ENCODE assay signal across 1 cellular context in the genomic region with DNA sequence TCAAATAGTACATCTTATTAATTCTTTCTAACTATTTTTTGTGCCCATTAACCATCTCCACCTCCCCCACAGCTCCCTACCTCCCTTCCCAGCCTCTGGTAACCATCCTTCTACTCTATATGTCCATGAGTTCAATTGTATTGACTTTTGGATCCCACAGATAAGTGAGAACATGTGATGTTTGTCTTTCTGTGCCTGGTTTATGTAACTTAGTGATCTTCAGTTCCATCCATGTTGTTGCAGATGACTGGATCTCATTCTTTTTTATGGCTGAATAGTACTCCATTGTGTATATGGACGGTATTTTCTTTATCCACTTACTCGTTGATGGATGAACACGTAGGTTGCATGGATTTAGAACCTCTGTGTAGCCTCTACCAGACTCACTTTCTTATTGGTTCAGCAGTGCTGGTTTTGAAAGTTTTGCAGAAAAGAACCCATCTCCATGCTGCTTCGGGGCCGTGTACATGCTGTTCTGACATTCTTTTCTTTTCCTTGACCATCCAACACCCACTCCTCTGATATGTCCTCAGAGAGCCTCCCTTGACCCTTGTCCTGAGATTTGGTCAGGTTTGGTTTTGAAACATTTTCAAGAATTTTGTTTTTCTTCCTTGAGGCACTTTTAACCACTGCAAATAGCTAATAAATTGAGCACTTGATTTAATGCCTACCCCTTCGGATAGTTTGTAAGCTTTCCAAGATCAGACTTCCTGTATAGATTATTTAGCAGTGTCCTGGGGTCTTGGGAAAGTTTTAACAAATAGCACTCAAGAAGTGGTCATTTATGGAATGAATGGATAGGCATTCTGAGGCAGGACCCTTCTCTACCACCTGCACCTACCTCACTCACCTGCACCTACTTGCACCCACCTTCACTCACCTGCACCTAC.
A peak's percentile ranks its signal among the peaks of the same experiment; 100 is the strongest.
TF ChIP-seq lines count a peak whose summit lies in the region.

No MANE protein-coding gene starts in this region.

TF ChIP-seq in HepG2, 621 proteins besides CTCF, POLR2A, EP300 and RAD21 (continued from another document):
- TF ChIP-seq NFAT5 (CRISPR knock-in tag; IDR thresholded peaks at IDR 0.05) = no peak
- no peak for TF ChIP-seq MIER2 (CRISPR knock-in tag; IDR thresholded peaks at IDR 0.05)
- no peak for TF ChIP-seq PRMT3 (CRISPR knock-in tag; IDR thresholded peaks at IDR 0.05; ENCODE audit: borderline replicate concordance, low read depth)
- TF ChIP-seq, protein P1, sequence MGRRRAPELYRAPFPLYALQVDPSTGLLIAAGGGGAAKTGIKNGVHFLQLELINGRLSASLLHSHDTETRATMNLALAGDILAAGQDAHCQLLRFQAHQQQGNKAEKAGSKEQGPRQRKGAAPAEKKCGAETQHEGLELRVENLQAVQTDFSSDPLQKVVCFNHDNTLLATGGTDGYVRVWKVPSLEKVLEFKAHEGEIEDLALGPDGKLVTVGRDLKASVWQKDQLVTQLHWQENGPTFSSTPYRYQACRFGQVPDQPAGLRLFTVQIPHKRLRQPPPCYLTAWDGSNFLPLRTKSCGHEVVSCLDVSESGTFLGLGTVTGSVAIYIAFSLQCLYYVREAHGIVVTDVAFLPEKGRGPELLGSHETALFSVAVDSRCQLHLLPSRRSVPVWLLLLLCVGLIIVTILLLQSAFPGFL (CRISPR knock-in tag; IDR thresholded peaks at IDR 0.05) = no peak
- TF ChIP-seq ZNF747 (CRISPR knock-in tag; IDR thresholded peaks at IDR 0.05; ENCODE audit: borderline replicate concordance) = no peak
- no peak for TF ChIP-seq CCDC6 (CRISPR knock-in tag; IDR thresholded peaks at IDR 0.05)
- no peak for TF ChIP-seq ZBED4 (CRISPR knock-in tag; IDR thresholded peaks at IDR 0.05; ENCODE audit: borderline replicate concordance)
- 0 out of 2 replicates have a peak, but pooled peaks have one; percentile 19 for TF ChIP-seq ZNF12 (CRISPR knock-in tag; IDR thresholded peaks at IDR 0.05)
- no peak for TF ChIP-seq CC2D1A (CRISPR knock-in tag; IDR thresholded peaks at IDR 0.05)
- no peak for TF ChIP-seq RFX3 (CRISPR knock-in tag; IDR thresholded peaks at IDR 0.05)
- TF ChIP-seq PHB2 (IDR thresholded peaks at IDR 0.05; ENCODE audit: partially characterized antibody) = no peak
- no peak for TF ChIP-seq SP140L (CRISPR knock-in tag; IDR thresholded peaks at IDR 0.05; ENCODE audit: borderline replicate concordance)
- TF ChIP-seq ZMYM3 (CRISPR knock-in tag; IDR thresholded peaks at IDR 0.05) = peak; percentile 76; the same call in 1 of the 2 replicates
- no peak for TF ChIP-seq USF2 (IDR thresholded peaks at IDR 0.05; ENCODE audit: low read depth, low read length)
- peak; percentile 35; the same call in 1 of the 2 replicates for TF ChIP-seq USF2 (CRISPR knock-in tag; IDR thresholded peaks at IDR 0.05; ENCODE audit: borderline replicate concordance)
- TF ChIP-seq ZNF83 (CRISPR knock-in tag; IDR thresholded peaks at IDR 0.05; ENCODE audit: borderline replicate concordance) = no peak
- TF ChIP-seq POGZ (CRISPR knock-in tag; IDR thresholded peaks at IDR 0.05) = peak; percentile 23; the same call in 1 of the 2 replicates
- TF ChIP-seq ZMYM4 (CRISPR knock-in tag; IDR thresholded peaks at IDR 0.05) = peak; percentile 26; the same call in 1 of the 2 replicates
- TF ChIP-seq ZFP37 (CRISPR knock-in tag; IDR thresholded peaks at IDR 0.05; ENCODE audit: borderline replicate concordance) = no peak
- no peak for TF ChIP-seq E2F1 (CRISPR knock-in tag; IDR thresholded peaks at IDR 0.05)
